18 cellular contexts compared by ENCODE assay signal in genomic region chr1:18725231-18725895, GRCh38.
A peak's percentile ranks its signal among the peaks of the same experiment; 100 is the strongest.
DNase-seq lines count a peak whose midpoint lies in the region; ATAC-seq lines count a peak whose summit lies in the region.
"Had no signal": no experiment of that assay in that cellular context is flagged by ENCODE, and none has a peak within 500 bp of the region (broad histone marks: within the 10 kb centered on the region; RNA-seq: fewer than 3 reads in every experiment).

No MANE protein-coding gene starts in this region.

- no peak overlapping the region for H3K4me3 ChIP-seq in BLaER1
- H3K4me3 ChIP-seq: A549, SJCRH30 had no signal

- CTCF ChIA-PET in T-cell (lab: Charles Lee), result no interaction called here

- POLR2A ChIA-PET in T-cell (lab: Charles Lee), result no interaction called here

- H3K36me3 ChIP-seq in BLaER1, result no peaks in the 10 kb centered on the region
- H3K36me3 ChIP-seq: SJCRH30 had no signal

- H3K9me3 ChIP-seq in BLaER1, result no peaks in the 10 kb centered on the region
- H3K9me3 ChIP-seq: A549, SJCRH30 had no signal

- no peak overlapping the region for H3K27ac Mint-ChIP-seq in T-cell
- H3K27ac Mint-ChIP-seq: CD4-positive, alpha-beta memory T cell had no signal

- H3K9me3 Mint-ChIP-seq in T-cell, result no peaks in the 10 kb centered on the region

- H3K4me3 Mint-ChIP-seq in T-cell, result no peak overlapping the region
- H3K4me3 Mint-ChIP-seq: CD4-positive, alpha-beta memory T cell had no signal

- H3K27me3 Mint-ChIP-seq in T-cell, result peaks cover 81 to 84% of the 10 kb centered on the region in 2 donors

- DNase-seq in NCI-H1105 treated with DMSO at 0.1 percent for 48 hours (lab: John Stamatoyannopoulos, UW) (peak; percentile 70), SK-N-DZ (ENCODE audit: low spot score) (peak; percentile 86), iPS-NIHi7 (ENCODE audit: extremely low spot score) (peak; percentile 63), NOMO-1 (lab: John Stamatoyannopoulos, UW; ENCODE audit: unreplicated experiment in 2 of 2) (no peak), AG20443 (ENCODE audit: low spot score) (no peak), T-cell (no peak), NCI-H2029 treated with DMSO at 0.1 percent for 48 hours (lab: John Stamatoyannopoulos, UW) (no peak)
- DNase-seq: AML-193; CD4-positive, alpha-beta memory T cell; GF-D8; Kasumi-1; NCI-H1436; NCI-H2081 treated with DMSO at 0.1 percent for 48 hours; NCI-H774; SJCRH30; T-helper 1 cell had no signal

- peaks cover 11% of the 10 kb centered on the region for H4K20me1 ChIP-seq in BLaER1

- no peaks in the 10 kb centered on the region for H3K36me3 Mint-ChIP-seq in T-cell
- H3K36me3 Mint-ChIP-seq: CD4-positive, alpha-beta memory T cell had no signal

- peaks cover 0 to 2% (median 0%) of the 10 kb centered on the region in 3 donors for H3K4me1 Mint-ChIP-seq in T-cell
- H3K4me1 Mint-ChIP-seq: CD4-positive, alpha-beta memory T cell had no signal

- no peak for ATAC-seq in T-cell (replicated peaks in 1 of 4)
- ATAC-seq: A549 had no signal

- H3K4me1 ChIP-seq in BLaER1, result peaks cover 57% of the 10 kb centered on the region
- H3K4me1 ChIP-seq: SJCRH30 had no signal

- H3K27ac ChIP-seq in BLaER1, result no peak overlapping the region
- H3K27ac ChIP-seq: A549, SJCRH30 had no signal

- peaks cover 20% of the 10 kb centered on the region for H3K27me3 ChIP-seq in BLaER1

- H3K4me2 ChIP-seq in BLaER1, result peak overlapping the region; percentile 91; the same call in 1 of the 2 replicates
- H3K4me2 ChIP-seq: A549 had no signal

- no peak overlapping the region for H3K9ac ChIP-seq in BLaER1

Comparison
In these comparisons a context has a peak if more than half of its experiments do, and no peak if none do; other contexts are left out.
1. DNase-seq: peak in NCI-H1105 treated with DMSO at 0.1 percent for 48 hours (single experiment), SK-N-DZ (single experiment) and iPS-NIHi7 (single experiment); none in NOMO-1 (0 of 2), AG20443 (single experiment), T-cell (0 of 34) and NCI-H2029 treated with DMSO at 0.1 percent for 48 hours (single experiment).